ENCODE assay signal across 8 cellular contexts in genomic region chr11:74783241-74783871, GRCh38. TPM values are rescaled to one million over a fixed set of nuclear protein-coding genes. Genes with fewer than 3 reads are reported as not detected.
A peak's percentile ranks its signal among the peaks of the same experiment; 100 is the strongest.
DNase-seq lines count a peak whose midpoint lies in the region; ATAC-seq, FAIRE-seq and TF ChIP-seq lines count a peak whose summit lies in the region.

No MANE protein-coding gene starts in this region.

- intact Hi-C loops in activated B cell treated with CpG ODN at 0.5 μM for 24 hours (cut with micrococcal nuclease): loop anchor here (1.0 to 2.0 kb wide), 2 partner anchors 15 to 35 kb away; partner anchors contain the start of gene RNF169

- TF ChIP-seq CTCF in BJ (IDR thresholded peaks at IDR 0.05; ENCODE audit: insufficient read depth, low read depth, low read length) (no peak), activated B cell treated with CpG ODN at 0.5 μM for 24 hours (IDR thresholded peaks at IDR 0.05) (no peak), kidney epithelial cell (IDR thresholded peaks at IDR 0.05; ENCODE audit: insufficient read depth, low read length, poor library complexity, severe bottlenecking) (no peak)

- H3K27me3 ChIP-seq in BJ (ENCODE audit: control insufficient read depth, insufficient read depth, low read length) (no peaks in the 10 kb centered on the region), kidney epithelial cell (ENCODE audit: control insufficient read depth, insufficient read depth, low read length) (no peaks in the 10 kb centered on the region)

- H3K27ac Mint-ChIP-seq in activated B cell treated with CpG ODN at 0.5 μM for 24 hours: peak overlapping the region; percentile 68

- H3K4me1 Mint-ChIP-seq in activated B cell treated with CpG ODN at 0.5 μM for 24 hours: peaks cover 33% of the 10 kb centered on the region

- POLR2A ChIA-PET in BJ (lab: Charles Lee) (no interaction called here), activated B cell treated with CpG ODN at 0.5 μM for 24 hours (lab: Charles Lee) (interaction anchor here (0.6 to 1.3 kb wide), 2 partner anchors 34 to 38 kb away, joined by 4 to 7 read pairs; no protein-coding TSS in a partner anchor)

- ATAC-seq in HG03521 (IDR thresholded peaks at IDR 0.05; ENCODE audit: unreplicated experiment) (peak; percentile 71), activated B cell treated with CpG ODN at 0.5 μM for 24 hours (ENCODE audit: low read depth) (peak; percentile 86)

- H3K9me3 Mint-ChIP-seq in activated B cell treated with CpG ODN at 0.5 μM for 24 hours: no peaks in the 10 kb centered on the region

- H3K36me3 Mint-ChIP-seq in activated B cell treated with CpG ODN at 0.5 μM for 24 hours (ENCODE audit: low read depth): peaks cover 7% of the 10 kb centered on the region

- CTCF ChIA-PET in BJ (lab: Yijun Ruan, JAX): no interaction called here
- CTCF ChIA-PET in activated B cell treated with CpG ODN at 0.5 μM for 24 hours (lab: Charles Lee): no interaction called here

- peak overlapping the region; percentile 59 for H3K4me3 Mint-ChIP-seq in activated B cell treated with CpG ODN at 0.5 μM for 24 hours

- DNase-seq in BJ (ENCODE audit: low read depth): peak; percentile 44
- DNase-seq in GM19239 (ENCODE audit: insufficient read length, low spot score): peak; percentile 46
- no peak for DNase-seq in activated B cell treated with CpG ODN at 0.5 μM for 24 hours
- DNase-seq in kidney epithelial cell (ENCODE audit: low read depth): peak; percentile 48
- DNase-seq in NCI-H748 (lab: John Stamatoyannopoulos, UW; ENCODE audit: unreplicated experiment): no peak
- no peak for DNase-seq in COR-L47 (lab: John Stamatoyannopoulos, UW)
- no peak for DNase-seq in cerebellar nuclear complex (lab: John Stamatoyannopoulos, UW)

- H3K36me3 ChIP-seq in BJ (ENCODE audit: control insufficient read depth, insufficient read depth, low read length) (no peaks in the 10 kb centered on the region), kidney epithelial cell (ENCODE audit: control insufficient read depth, insufficient read depth, low read length) (no peaks in the 10 kb centered on the region)

- H3K4me3 ChIP-seq in BJ (ENCODE audit: low read depth, low read length) (no peak overlapping the region), kidney epithelial cell (ENCODE audit: low read depth, low read length) (no peak overlapping the region)

- no peaks in the 10 kb centered on the region for H3K27me3 Mint-ChIP-seq in activated B cell treated with CpG ODN at 0.5 μM for 24 hours

- peak; percentile 94 for FAIRE-seq in GM19239 (lab: Jason Lieb, UNC)

RNA-seq across cellular contexts. Expression of gene RNF169, which starts 34.7 kb away (rescaled TPM):
- polyA plus RNA-seq in BJ (2011; rRNA removed): 4.5 and 7.9 TPM in 2 replicates
- polyA minus RNA-seq in BJ (2011; rRNA and poly(A)+ RNA removed): 16.8 and 18.3 TPM in 2 replicates
- total RNA-seq in activated B cell treated with CpG ODN at 0.5 μM for 24 hours (20.4 and 22.2 TPM in 2 replicates), kidney epithelial cell (16.3 and 17.9 TPM in 2 replicates)

RNA-seq across cellular contexts. Expression of gene CHRDL2, which starts 52.1 kb away (rescaled TPM):
- polyA plus RNA-seq in BJ (2011; rRNA removed): 0.09 TPM in 1 of 2 replicates, not detected in the other
- polyA minus RNA-seq in BJ (2011; rRNA and poly(A)+ RNA removed): not detected in 2 replicates
- total RNA-seq in activated B cell treated with CpG ODN at 0.5 μM for 24 hours: not detected in 2 replicates
- total RNA-seq in kidney epithelial cell: not detected in 2 replicates

Comparison
In these comparisons a context has a peak if more than half of its experiments do, and no peak if none do; other contexts are left out.
1. DNase-seq: peak in BJ (single experiment), GM19239 (single experiment) and kidney epithelial cell (single experiment); none in activated B cell treated with CpG ODN at 0.5 μM for 24 hours (single experiment), NCI-H748 (single experiment), COR-L47 (single experiment) and cerebellar nuclear complex (0 of 2).